ENCODE assay signal across 14 cellular contexts in the genomic region with DNA sequence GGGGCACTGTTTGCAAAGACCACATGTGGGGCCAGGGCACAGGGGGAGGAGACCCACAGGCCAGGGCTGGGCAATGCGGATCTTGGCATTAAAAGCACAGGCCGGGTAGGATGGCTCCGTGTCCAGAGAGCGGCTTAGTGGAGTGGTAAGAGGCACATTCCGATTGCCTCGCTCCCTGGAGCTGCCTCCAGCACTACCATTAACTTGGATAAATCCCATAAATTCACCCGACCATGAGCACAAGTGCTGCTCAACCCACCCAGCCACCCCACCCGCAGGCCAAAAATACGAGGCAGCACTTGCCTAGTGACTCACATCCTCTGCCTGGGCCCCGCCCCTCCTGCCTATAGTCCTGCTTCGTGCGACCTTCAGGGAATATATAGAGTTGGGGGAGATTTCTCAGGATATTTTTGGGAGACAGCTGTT.
A peak's percentile ranks its signal among the peaks of the same experiment; 100 is the strongest.
DNase-seq lines count a peak whose midpoint lies in the region; ATAC-seq and TF ChIP-seq lines count a peak whose summit lies in the region.
"Had no signal": no experiment of that assay in that cellular context is flagged by ENCODE, and none has a peak within 500 bp of the region (broad histone marks: within the 10 kb centered on the region; RNA-seq: fewer than 3 reads in every experiment).

No MANE protein-coding gene starts in this region.

- CTCF ChIA-PET in HEK293 (lab: Yijun Ruan, JAX): interaction anchor here (1.0 kb wide), 1 partner anchor 15 kb away, joined by 3 read pairs; no protein-coding TSS in a partner anchor

- DNase-seq in ascending aorta (ENCODE audit: low spot score in 2 of 2) (no peak), heart right ventricle (no peak), renal cortical epithelial cell (ENCODE audit: low read depth) (peak; percentile 76), GM13977 (ENCODE audit: low spot score) (no peak), ACHN (no peak)
- no peak for DNase-seq in effector memory CD4-positive, alpha-beta T cell
- DNase-seq: activated CD4-positive, alpha-beta T cell treated with anti-CD3 and anti-CD28 coated beads for 48 hours; body of pancreas; DMS53; NCI-H1417; NCI-H2227 treated with DMSO at 0.1 percent for 48 hours; T-helper 2 cell had no signal

- H3K9me3 ChIP-seq in HEK293 (ENCODE audit: control insufficient read depth, insufficient read depth, low read depth, low read length) (no peaks in the 10 kb centered on the region), ascending aorta (no peaks in the 10 kb centered on the region), heart right ventricle (no peaks in the 10 kb centered on the region)
- H3K9me3 ChIP-seq in effector memory CD4-positive, alpha-beta T cell (ENCODE audit: control insufficient read depth, low read length): no peaks in the 10 kb centered on the region
- H3K9me3 ChIP-seq: body of pancreas had no signal

- POLR2A ChIA-PET in HEK293 (lab: Yijun Ruan, JAX): no interaction called here

- 57 to 64% methylated on average over 12 of the region's 12 CpGs for WGBS in heart right ventricle, 2 donors

- no peaks in the 10 kb centered on the region for H3K36me3 ChIP-seq in HEK293 (ENCODE audit: control insufficient read depth in 2 of 2, insufficient read depth in 1 of 2, low read length in 2 of 2)
- H3K36me3 ChIP-seq in ascending aorta: no peaks in the 10 kb centered on the region
- no peaks in the 10 kb centered on the region for H3K36me3 ChIP-seq in heart right ventricle
- H3K36me3 ChIP-seq in effector memory CD4-positive, alpha-beta T cell (ENCODE audit: control insufficient read depth, insufficient read depth, low read length): no peaks in the 10 kb centered on the region

- ATAC-seq in heart right ventricle (peak in 7 of 8 donors; percentile 21 to 43 (median 31)), GM21367 (IDR thresholded peaks at IDR 0.05; ENCODE audit: unreplicated experiment) (no peak)
- ATAC-seq: body of pancreas had no signal

- in situ Hi-C loops in GM13977 (cut with MboI; ENCODE audit: low pct_unique_long_range_greater_than_20kb, low sequenced_read_pairs, unreplicated experiment): no loop called here
- in situ Hi-C loops in ACHN (cut with HindIII; ENCODE audit: low pct_ligation_motif_present, low pct_unique_long_range_greater_than_20kb, low sequenced_read_pairs): no loop called here

- H3K27ac ChIP-seq in HEK293 (ENCODE audit: extremely low read depth, low read depth, low read length) (no peak overlapping the region), ascending aorta (peak overlapping the region; percentile 31 to 49), heart right ventricle (peak overlapping the region in 9 of 10 donors; percentile 22 to 61 (median 54))
- no peak overlapping the region for H3K27ac ChIP-seq in effector memory CD4-positive, alpha-beta T cell (ENCODE audit: insufficient read depth, low read length, poor library complexity, severe bottlenecking)
- H3K27ac ChIP-seq: body of pancreas had no signal

- TF ChIP-seq CTCF in HEK293 (tag by site-specific recombination; IDR thresholded peaks at IDR 0.05): no peak
- TF ChIP-seq CTCF in ascending aorta (IDR thresholded peaks at IDR 0.05): no peak
- TF ChIP-seq CTCF in heart right ventricle (IDR thresholded peaks at IDR 0.05): no peak
- no peak for TF ChIP-seq CTCF in GM13977 (IDR thresholded peaks at IDR 0.05; ENCODE audit: extremely low read depth, insufficient read depth, missing control alignments)

- H3K4me1 ChIP-seq in HEK293 (ENCODE audit: control insufficient read depth, insufficient read depth, low read length) (no peaks in the 10 kb centered on the region), ascending aorta (peaks cover 3 to 4% of the 10 kb centered on the region in 2 donors), heart right ventricle (peaks cover 6 to 38% (median 23%) of the 10 kb centered on the region in 9 donors)
- no peaks in the 10 kb centered on the region for H3K4me1 ChIP-seq in effector memory CD4-positive, alpha-beta T cell (ENCODE audit: control insufficient read depth, insufficient read depth, low read length, poor library complexity, severe bottlenecking)
- H3K4me1 ChIP-seq: body of pancreas had no signal

- H3K4me3 ChIP-seq in HEK293 (ENCODE audit: low read depth, low read length) (no peak overlapping the region), ascending aorta (peak overlapping the region in 1 of 2 donors; percentile 57), heart right ventricle (no peak overlapping the region)
- no peak overlapping the region for H3K4me3 ChIP-seq in effector memory CD4-positive, alpha-beta T cell (ENCODE audit: insufficient read depth, low read depth, low read length, poor library complexity, severe bottlenecking)
- H3K4me3 ChIP-seq: body of pancreas had no signal

- intact Hi-C loops in ascending aorta (cut with DNase I) (no loop called here), heart right ventricle (cut with DNase I) (loop anchor here in 2 of 10 donors (10.0 kb wide), 2 partner anchors 48 to 608 kb away; no protein-coding TSS in a partner anchor)

- no peaks in the 10 kb centered on the region for H3K27me3 ChIP-seq in ascending aorta
- no peaks in the 10 kb centered on the region for H3K27me3 ChIP-seq in heart right ventricle
- H3K27me3 ChIP-seq in effector memory CD4-positive, alpha-beta T cell (replicated peaks; ENCODE audit: control insufficient read depth, insufficient read depth, low read length, poor library complexity, severe bottlenecking): no peaks in the 10 kb centered on the region
- H3K27me3 ChIP-seq: body of pancreas had no signal

TF ChIP-seq in HEK293, 187 proteins besides CTCF, POLR2A, EP300 and RAD21:
- TF ChIP-seq ZNF23 (tag by site-specific recombination; IDR thresholded peaks at IDR 0.05; ENCODE audit: borderline replicate concordance): no peak
- no peak for TF ChIP-seq ZNF785 (tag by site-specific recombination; IDR thresholded peaks at IDR 0.05)
- no peak for TF ChIP-seq ZNF530 (tag by site-specific recombination; IDR thresholded peaks at IDR 0.05; ENCODE audit: low read depth)
- no peak for TF ChIP-seq SP3 (tag by site-specific recombination; IDR thresholded peaks at IDR 0.05)
- TF ChIP-seq KLF1 (tag by site-specific recombination; IDR thresholded peaks at IDR 0.05): peak; percentile 23; the same call in 1 of the 2 replicates
- no peak for TF ChIP-seq ZNF837 (tag by site-specific recombination; IDR thresholded peaks at IDR 0.05)

Comparison
In these comparisons a context has a peak if more than half of its experiments do, and no peak if none do; other contexts are left out.
1. H3K27ac ChIP-seq: peak in ascending aorta (2 of 2) and heart right ventricle (9 of 10); none in HEK293 (single experiment) and effector memory CD4-positive, alpha-beta T cell (single experiment).